13 cellular contexts compared by ENCODE assay signal in the genomic region with DNA sequence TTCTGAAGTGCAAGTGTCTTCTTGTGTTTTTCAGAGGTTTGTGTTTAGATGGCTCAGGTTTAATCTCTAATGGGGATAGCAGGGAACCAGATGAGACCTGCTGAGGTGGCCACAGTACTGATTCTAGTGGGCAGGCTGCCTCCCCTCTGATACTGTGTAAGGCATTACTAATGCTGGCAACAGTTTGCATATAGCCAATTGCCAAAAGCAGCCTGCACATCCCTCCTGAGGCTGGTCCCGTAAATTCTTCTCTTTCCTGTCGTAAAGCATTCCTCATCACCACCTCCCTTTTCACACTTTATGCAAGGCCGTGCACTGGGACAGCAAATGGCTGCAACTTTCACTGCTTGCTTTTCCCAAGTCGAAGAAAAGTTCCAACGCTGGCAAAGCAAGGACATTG.
DNase-seq lines count a peak whose midpoint lies in the region; ATAC-seq and TF ChIP-seq lines count a peak whose summit lies in the region.
"Had no signal": no experiment of that assay in that cellular context is flagged by ENCODE, and none has a peak within 500 bp of the region (broad histone marks: within the 10 kb centered on the region; RNA-seq: fewer than 3 reads in every experiment).

No MANE protein-coding gene starts in this region.

- no peak for TF ChIP-seq POLR2A in stomach (IDR thresholded peaks at IDR 0.05)

- H3K4me1 ChIP-seq in adipocyte (ENCODE audit: control insufficient read depth, insufficient read depth, low read length) (peaks cover 59% of the 10 kb centered on the region), right cardiac atrium (ENCODE audit: control insufficient read depth, insufficient read depth, low read length) (peaks cover 14% of the 10 kb centered on the region), stomach (peaks cover 25 to 70% (median 34%) of the 10 kb centered on the region in 4 donors)

- peak overlapping the region; percentile 90 for H3K27ac Mint-ChIP-seq in activated CD4-positive, alpha-beta memory T cell treated with anti-CD3 and anti-CD28 coated beads for 36 hours
- no peak overlapping the region for H3K27ac Mint-ChIP-seq in activated CD4-positive, alpha-beta memory T cell treated with anti-CD3 and anti-CD28 coated beads, Interleukin-2, amount 10 ng/mL, durations not matched to agents 7 days and 5 days

- DNase-seq in activated CD4-positive, alpha-beta memory T cell treated with anti-CD3 and anti-CD28 coated beads for 36 hours, result no peak
- DNase-seq in activated CD4-positive, alpha-beta memory T cell treated with anti-CD3 and anti-CD28 coated beads, Interleukin-2, amount 10 ng/mL, durations not matched to agents 7 days and 5 days, result no peak
- DNase-seq in adipocyte (ENCODE audit: low read depth), result no peak
- peak in 1 of 3 donors; percentile 41 for DNase-seq in right cardiac atrium
- DNase-seq in stomach, result no peak
- no peak for DNase-seq in SHP77 (lab: John Stamatoyannopoulos, UW)
- DNase-seq in activated CD4-positive, alpha-beta T cell treated with anti-CD3 and anti-CD28 coated beads, Interleukin-2, amount 50 U/mL, for 4 hours, result no peak
- DNase-seq in globus pallidus (ENCODE audit: low spot score), result no peak
- DNase-seq: amygdala, NCI-H524, ovary had no signal

- no peak for TF ChIP-seq EP300 in stomach (IDR thresholded peaks at IDR 0.05)

- no peaks in the 10 kb centered on the region for H3K9me3 Mint-ChIP-seq in activated CD4-positive, alpha-beta memory T cell treated with anti-CD3 and anti-CD28 coated beads for 36 hours
- H3K9me3 Mint-ChIP-seq in activated CD4-positive, alpha-beta memory T cell treated with anti-CD3 and anti-CD28 coated beads, Interleukin-2, amount 10 ng/mL, durations not matched to agents 7 days and 5 days, result no peaks in the 10 kb centered on the region

- intact Hi-C loops in activated CD4-positive, alpha-beta memory T cell treated with anti-CD3 and anti-CD28 coated beads for 36 hours (cut with micrococcal nuclease), result no loop called here
- intact Hi-C loops in right cardiac atrium (cut with DNase I), result loop anchor here in 2 of 4 donors (5.0 kb wide), 1 partner anchor 35 kb away; no protein-coding TSS in a partner anchor
- intact Hi-C loops in stomach (cut with DNase I; ENCODE audit: low total_unique reads), result no loop called here

- POLR2A ChIA-PET in activated CD4-positive, alpha-beta memory T cell treated with anti-CD3 and anti-CD28 coated beads for 36 hours (lab: Charles Lee), result interaction anchor here (1.2 kb wide), 1 partner anchor 38 kb away, joined by 3 read pairs; no protein-coding TSS in a partner anchor
- POLR2A ChIA-PET in activated CD4-positive, alpha-beta memory T cell treated with anti-CD3 and anti-CD28 coated beads, Interleukin-2, amount 10 ng/mL, durations not matched to agents 7 days and 5 days (lab: Charles Lee), result no interaction called here

- H3K27ac ChIP-seq in right cardiac atrium (ENCODE audit: low read length), result peak overlapping the region; percentile 16
- H3K27ac ChIP-seq in stomach, result peak overlapping the region in 4 of 5 donors; percentile 38 to 68 (median 58)
- H3K27ac ChIP-seq: ovary had no signal

- peaks cover 90% of the 10 kb centered on the region for H3K4me1 Mint-ChIP-seq in activated CD4-positive, alpha-beta memory T cell treated with anti-CD3 and anti-CD28 coated beads for 36 hours (ENCODE audit: low read depth)
- H3K4me1 Mint-ChIP-seq in activated CD4-positive, alpha-beta memory T cell treated with anti-CD3 and anti-CD28 coated beads, Interleukin-2, amount 10 ng/mL, durations not matched to agents 7 days and 5 days, result peaks cover 62% of the 10 kb centered on the region

- peak; percentile 75 for ATAC-seq in right cardiac atrium
- ATAC-seq: HCT116 had no signal

- TF ChIP-seq CTCF in stomach (IDR thresholded peaks at IDR 0.05), result no peak

- H3K36me3 ChIP-seq in adipocyte (ENCODE audit: control insufficient read depth, insufficient read depth, low read length, severe bottlenecking), result no peaks in the 10 kb centered on the region
- no peaks in the 10 kb centered on the region for H3K36me3 ChIP-seq in stomach
- H3K36me3 ChIP-seq: ovary had no signal

- H3K9me3 ChIP-seq in adipocyte (ENCODE audit: control insufficient read depth, low read length) (no peaks in the 10 kb centered on the region), right cardiac atrium (ENCODE audit: control insufficient read depth, low read length) (no peaks in the 10 kb centered on the region), stomach (no peaks in the 10 kb centered on the region)
- H3K9me3 ChIP-seq: A549, ovary had no signal

- no peak overlapping the region for H3K4me3 Mint-ChIP-seq in activated CD4-positive, alpha-beta memory T cell treated with anti-CD3 and anti-CD28 coated beads for 36 hours
- no peak overlapping the region for H3K4me3 Mint-ChIP-seq in activated CD4-positive, alpha-beta memory T cell treated with anti-CD3 and anti-CD28 coated beads, Interleukin-2, amount 10 ng/mL, durations not matched to agents 7 days and 5 days

- H3K4me3 ChIP-seq in adipocyte (ENCODE audit: low read length) (peak overlapping the region; percentile 33), right cardiac atrium (ENCODE audit: low read length) (no peak overlapping the region), stomach (no peak overlapping the region)
- H3K4me3 ChIP-seq: A549, ovary had no signal

- H3K27me3 Mint-ChIP-seq in activated CD4-positive, alpha-beta memory T cell treated with anti-CD3 and anti-CD28 coated beads for 36 hours, result no peaks in the 10 kb centered on the region
- H3K27me3 Mint-ChIP-seq in activated CD4-positive, alpha-beta memory T cell treated with anti-CD3 and anti-CD28 coated beads, Interleukin-2, amount 10 ng/mL, durations not matched to agents 7 days and 5 days, result no peaks in the 10 kb centered on the region

- WGBS in right cardiac atrium, result 34% methylated on average over 5 of the region's 5 CpGs
- WGBS in stomach, 5 donors, result 81 to 96% (median 92%) methylated on average over 5 of the region's 5 CpGs

- H3K36me3 Mint-ChIP-seq in activated CD4-positive, alpha-beta memory T cell treated with anti-CD3 and anti-CD28 coated beads for 36 hours, result peaks cover 30% of the 10 kb centered on the region
- peaks cover 67% of the 10 kb centered on the region for H3K36me3 Mint-ChIP-seq in activated CD4-positive, alpha-beta memory T cell treated with anti-CD3 and anti-CD28 coated beads, Interleukin-2, amount 10 ng/mL, durations not matched to agents 7 days and 5 days (ENCODE audit: low read depth)

- H3K9ac ChIP-seq in adipocyte (ENCODE audit: low read length), result peak overlapping the region; percentile 72

- H3K27me3 ChIP-seq in adipocyte (replicated peaks; ENCODE audit: control insufficient read depth, insufficient read depth, low read length), result no peaks in the 10 kb centered on the region
- H3K27me3 ChIP-seq in right cardiac atrium (ENCODE audit: control insufficient read depth, insufficient read depth), result no peaks in the 10 kb centered on the region
- no peaks in the 10 kb centered on the region for H3K27me3 ChIP-seq in stomach
- H3K27me3 ChIP-seq: ovary had no signal

- CTCF ChIA-PET in activated CD4-positive, alpha-beta memory T cell treated with anti-CD3 and anti-CD28 coated beads for 36 hours (lab: Charles Lee), result interaction anchor here (0.8 kb wide), 1 partner anchor 15 kb away, joined by 3 read pairs; no protein-coding TSS in a partner anchor
- CTCF ChIA-PET in activated CD4-positive, alpha-beta memory T cell treated with anti-CD3 and anti-CD28 coated beads, Interleukin-2, amount 10 ng/mL, durations not matched to agents 7 days and 5 days (lab: Charles Lee), result no interaction called here
